18 cellular contexts compared by ENCODE assay signal in genomic region chr16:4056161-4057105, GRCh38.
"Had no signal": no experiment of that assay in that cellular context is flagged by ENCODE, and none has a peak within 500 bp of the region (broad histone marks: within the 10 kb centered on the region; RNA-seq: fewer than 3 reads in every experiment).

No MANE protein-coding gene starts in this region.

- H3K27me3 ChIP-seq: adrenal gland, breast epithelium, gastroesophageal sphincter, heart left ventricle, pancreas had no signal

- H3K27ac ChIP-seq: adrenal gland, breast epithelium, gastroesophageal sphincter, heart left ventricle, left ventricle myocardium inferior, pancreas, thoracic aorta, VCaP had no signal

- ATAC-seq: activated naive CD4-positive, alpha-beta T cell treated with anti-CD3 and anti-CD28 coated beads, Interleukin-2, amount 50 U/mL, for 72 hours; gastroesophageal sphincter; heart left ventricle; pancreas; sciatic nerve; stimulated activated effector memory CD8-positive, alpha-beta T cell treated with anti-CD3 and anti-CD28 coated beads, Interleukin-12 subunit alpha, Interleukin-12 subunit beta, amount 100 ng/mL, for 72 hours had no signal

- H3K36me3 ChIP-seq: adrenal gland, breast epithelium, gastroesophageal sphincter, heart left ventricle, left ventricle myocardium inferior, pancreas, thoracic aorta had no signal

- DNase-seq: activated CD4-positive, alpha-beta T cell treated with anti-CD3 and anti-CD28 coated beads, Interleukin-2, amount 50 U/mL, for 1 hour; activated CD4-positive, CD25-positive, alpha-beta regulatory T cell treated with anti-CD3 and anti-CD28 coated beads, Interleukin-2, amount 50 U/mL, for 72 hours; activated gamma-delta T cell; adrenal gland; cortex of kidney; erythroblast; heart left ventricle; left ventricle myocardium inferior; mammary epithelial cell; stimulated activated CD4-positive, alpha-beta T cell treated with anti-CD3 and anti-CD28 coated beads, Interleukin-4, amount 100 ng/mL, for 24 hours had no signal

- H3K4me3 ChIP-seq: adrenal gland, breast epithelium, gastroesophageal sphincter, heart left ventricle, left ventricle myocardium inferior, pancreas, thoracic aorta had no signal

- H3K9me3 ChIP-seq: pancreas, thoracic aorta had no signal
